ENCODE assay signal across 25 cellular contexts in the genomic region with DNA sequence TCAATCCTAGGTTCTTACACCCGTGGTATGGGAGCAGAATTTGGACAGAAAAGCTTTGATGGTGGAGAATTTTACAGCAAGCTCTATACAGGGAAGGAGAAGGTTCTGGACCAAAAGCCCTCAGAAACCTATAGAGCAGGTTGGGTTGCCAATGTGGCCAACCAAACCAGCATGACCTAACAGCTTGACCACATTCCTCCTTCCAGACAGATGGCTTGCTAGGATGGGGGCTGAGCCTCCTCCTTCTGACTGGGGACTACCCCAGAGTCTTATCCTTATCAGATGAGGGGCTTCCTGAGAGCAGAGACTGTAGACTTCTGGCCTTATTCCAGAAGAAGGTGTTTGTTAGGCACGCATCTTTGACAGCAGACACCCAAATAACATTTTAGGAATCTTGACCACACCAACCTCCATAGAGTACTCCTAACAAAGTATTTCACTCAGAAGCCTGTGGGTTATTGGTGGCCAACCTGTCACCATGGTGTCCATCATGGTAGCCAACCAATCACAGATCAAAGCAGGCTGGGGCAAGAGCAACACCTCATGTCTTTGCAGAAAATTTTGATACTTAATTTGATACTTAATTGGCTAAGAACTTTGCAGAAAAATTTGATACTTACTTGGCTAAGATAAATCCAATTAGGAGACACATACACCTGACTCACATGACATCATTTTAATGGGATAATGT. TPM values are rescaled to one million over a fixed set of nuclear protein-coding genes. Genes with fewer than 3 reads are reported as not detected.
DNase-seq lines count a peak whose midpoint lies in the region; ATAC-seq, FAIRE-seq and TF ChIP-seq lines count a peak whose summit lies in the region.
"Had no signal": no experiment of that assay in that cellular context is flagged by ENCODE, and none has a peak within 500 bp of the region (broad histone marks: within the 10 kb centered on the region; RNA-seq: fewer than 3 reads in every experiment).

No MANE protein-coding gene starts in this region.

- TF ChIP-seq POLR2A in K562 (conservative IDR thresholded peaks at IDR 0.05), result no peak

- H3K4me1 Mint-ChIP-seq in activated CD8-positive, alpha-beta T cell treated with anti-CD3 and anti-CD28 coated beads, Interleukin-2, amount 10 ng/mL, durations not matched to agents 7 days and 5 days (ENCODE audit: low read depth), result peaks cover 5% of the 10 kb centered on the region
- peaks cover 1% of the 10 kb centered on the region for H3K4me1 Mint-ChIP-seq in activated CD8-positive, alpha-beta T cell treated with anti-CD3 and anti-CD28 coated beads for 36 hours (ENCODE audit: low read depth)

- H3K4me3 Mint-ChIP-seq in activated CD8-positive, alpha-beta T cell treated with anti-CD3 and anti-CD28 coated beads, Interleukin-2, amount 10 ng/mL, durations not matched to agents 7 days and 5 days, result no peak overlapping the region
- H3K4me3 Mint-ChIP-seq in activated CD8-positive, alpha-beta T cell treated with anti-CD3 and anti-CD28 coated beads for 36 hours, result no peak overlapping the region
- H3K4me3 Mint-ChIP-seq: B cell; CD4-positive, alpha-beta T cell; CD8-positive, alpha-beta T cell had no signal

- TF ChIP-seq EP300 in K562 (IDR thresholded peaks at IDR 0.05; ENCODE audit: low read length), result no peak

- no peaks in the 10 kb centered on the region for H3K9me1 ChIP-seq in K562 (ENCODE audit: control insufficient read depth, insufficient read depth, low read length)

- no peaks in the 10 kb centered on the region for H4K20me1 ChIP-seq in K562 (replicated peaks; ENCODE audit: control insufficient read depth, insufficient read depth, low read length)
- H4K20me1 ChIP-seq: BLaER1 treated with 17β-estradiol and CSF1 and Interleukin-3, amounts not matched to agents 10 nM and 100 nM had no signal

- no peak overlapping the region for H3K4me2 ChIP-seq in K562 (ENCODE audit: insufficient read depth, low read length)
- H3K4me2 ChIP-seq: A549; BLaER1 treated with 17β-estradiol and CSF1 and Interleukin-3, amounts not matched to agents 10 nM and 100 nM had no signal

- H3K9me3 Mint-ChIP-seq in activated CD8-positive, alpha-beta T cell treated with anti-CD3 and anti-CD28 coated beads, Interleukin-2, amount 10 ng/mL, durations not matched to agents 7 days and 5 days (ENCODE audit: insufficient read depth), result no peaks in the 10 kb centered on the region
- no peaks in the 10 kb centered on the region for H3K9me3 Mint-ChIP-seq in activated CD8-positive, alpha-beta T cell treated with anti-CD3 and anti-CD28 coated beads for 36 hours
- H3K9me3 Mint-ChIP-seq: CD4-positive, alpha-beta T cell; CD8-positive, alpha-beta T cell had no signal

- no peaks in the 10 kb centered on the region for H3K36me3 Mint-ChIP-seq in activated CD8-positive, alpha-beta T cell treated with anti-CD3 and anti-CD28 coated beads, Interleukin-2, amount 10 ng/mL, durations not matched to agents 7 days and 5 days (ENCODE audit: low read depth)
- H3K36me3 Mint-ChIP-seq in activated CD8-positive, alpha-beta T cell treated with anti-CD3 and anti-CD28 coated beads for 36 hours (ENCODE audit: low read depth), result no peaks in the 10 kb centered on the region
- H3K36me3 Mint-ChIP-seq: CD8-positive, alpha-beta T cell had no signal

- H3K4me1 ChIP-seq in K562 (replicated peaks in 1 of 2; ENCODE audit: control insufficient read depth in 2 of 2, insufficient read depth in 2 of 2, low read length in 2 of 2), result peaks cover 4 to 26% of the 10 kb centered on the region in 2 experiments; a peak in 4 of 5 replicates
- H3K4me1 ChIP-seq: A549 had no signal

- peak; percentile 12 for DNase-seq in activated CD8-positive, alpha-beta T cell treated with anti-CD3 and anti-CD28 coated beads, Interleukin-2, amount 10 ng/mL, durations not matched to agents 7 days and 5 days
- DNase-seq in activated CD8-positive, alpha-beta T cell treated with anti-CD3 and anti-CD28 coated beads for 36 hours, result no peak
- DNase-seq in K562 (ENCODE audit: extremely low read depth in 1 of 4, low spot score in 3 of 4) (peak in 2 of 4 experiments; percentile 39 to 42), myocyte (ENCODE audit: low read depth) (peak; percentile 28), putamen (ENCODE audit: low spot score) (no peak), dermis blood vessel endothelial cell (no peak)
- DNase-seq in stimulated activated CD4-positive, alpha-beta T cell treated with anti-CD3 and anti-CD28 coated beads, Interleukin-12 subunit alpha, Interleukin-12 subunit beta, amount 100 ng/mL, for 4 hours, result no peak
- DNase-seq: AML-193; CD4-positive, alpha-beta T cell; CD8-positive, alpha-beta T cell; COR-L47; DMS 273 treated with DMSO at 0.1 percent for 48 hours; DMS153; DMS53; DMS79; DND-41; EL; GDM1 had no signal

- H2AFZ ChIP-seq in K562 (ENCODE audit: low read depth, low read length), result peak overlapping the region; percentile 2; the same call in 1 of the 2 replicates

- no peak overlapping the region for H3K9ac ChIP-seq in K562 (ENCODE audit: insufficient read depth in 1 of 2, low read depth in 2 of 2, low read length in 2 of 2)
- H3K9ac ChIP-seq: BLaER1 treated with 17β-estradiol and CSF1 and Interleukin-3, amounts not matched to agents 10 nM and 100 nM had no signal

- no peak for ATAC-seq in activated CD8-positive, alpha-beta T cell treated with anti-CD3 and anti-CD28 coated beads, Interleukin-2, amount 10 ng/mL, durations not matched to agents 7 days and 5 days
- no peak for ATAC-seq in activated CD8-positive, alpha-beta T cell treated with anti-CD3 and anti-CD28 coated beads for 36 hours
- no peak for ATAC-seq in K562
- ATAC-seq: A549; CD8-positive, alpha-beta T cell had no signal

- H3K27ac ChIP-seq in K562 (ENCODE audit: extremely low read depth, low read depth, low read length), result no peak overlapping the region
- H3K27ac ChIP-seq: 22Rv1; A549; BLaER1 treated with 17β-estradiol and CSF1 and Interleukin-3, amounts not matched to agents 10 nM and 100 nM; C4-2B had no signal

- no peak for TF ChIP-seq RAD21 in K562 (CRISPR knock-in tag; conservative IDR thresholded peaks at IDR 0.05 in 1 of 2, IDR thresholded peaks at IDR 0.05 in 1 of 2)

- H3K4me3 ChIP-seq in K562, result no peak overlapping the region
- H3K4me3 ChIP-seq: A549; BLaER1 treated with 17β-estradiol and CSF1 and Interleukin-3, amounts not matched to agents 10 nM and 100 nM had no signal

- H3K79me2 ChIP-seq in K562 (ENCODE audit: control insufficient read depth, insufficient read depth, low read length), result no peaks in the 10 kb centered on the region

- H3K36me3 ChIP-seq in K562 (ENCODE audit: control insufficient read depth, insufficient read depth, low read length), result no peaks in the 10 kb centered on the region
- H3K36me3 ChIP-seq: BLaER1 treated with 17β-estradiol and CSF1 and Interleukin-3, amounts not matched to agents 10 nM and 100 nM had no signal

- POLR2A ChIA-PET in activated CD8-positive, alpha-beta T cell treated with anti-CD3 and anti-CD28 coated beads, Interleukin-2, amount 10 ng/mL, durations not matched to agents 7 days and 5 days (lab: Charles Lee), result no interaction called here
- POLR2A ChIA-PET in activated CD8-positive, alpha-beta T cell treated with anti-CD3 and anti-CD28 coated beads for 36 hours (lab: Charles Lee), result no interaction called here
- POLR2A ChIA-PET in K562 (lab: Yijun Ruan, JAX), result interaction anchor here (0.6 kb wide), 1 partner anchor 27 kb away, joined by 3 read pairs; no protein-coding TSS in a partner anchor

- BruUV-seq in K562 (replicated peaks; lab: Mats Ljungman, UMichigan), result no TSS peak

- intact Hi-C loops in activated CD8-positive, alpha-beta T cell treated with anti-CD3 and anti-CD28 coated beads for 36 hours (cut with micrococcal nuclease), result no loop called here
- intact Hi-C loops in K562 (cut with micrococcal nuclease), result no loop called here

- 18% methylated on average over 2 of the region's 2 CpGs for WGBS in K562 (ENCODE audit: insufficient coverage, low coverage, missing lambda C conversion rate)

- CTCF ChIA-PET in activated CD8-positive, alpha-beta T cell treated with anti-CD3 and anti-CD28 coated beads, Interleukin-2, amount 10 ng/mL, durations not matched to agents 7 days and 5 days (lab: Charles Lee), result no interaction called here
- CTCF ChIA-PET in activated CD8-positive, alpha-beta T cell treated with anti-CD3 and anti-CD28 coated beads for 36 hours (lab: Charles Lee), result interaction anchor here (1.3 kb wide), 1 partner anchor 78 kb away, joined by 3 read pairs; no protein-coding TSS in a partner anchor
- CTCF ChIA-PET in K562 (lab: Yijun Ruan, JAX; ENCODE audit: low intra/inter-chr PET ratio), result no interaction called here

- in situ Hi-C loops in K562 (cut with MboI), result no loop called here

- no peak for FAIRE-seq in K562 (lab: Jason Lieb, UNC)
- FAIRE-seq: A549, GM12891, GM19239 had no signal

- TF ChIP-seq CTCF in activated CD8-positive, alpha-beta T cell treated with anti-CD3 and anti-CD28 coated beads for 36 hours (IDR thresholded peaks at IDR 0.05), result no peak
- TF ChIP-seq CTCF in K562 (IDR thresholded peaks at IDR 0.05 in 2 of 3, conservative IDR thresholded peaks at IDR 0.05 in 1 of 3; ENCODE audit: insufficient read depth in 2 of 3, low read depth in 1 of 3, low read length in 3 of 3), result no peak

- H3K27me3 ChIP-seq in K562 (ENCODE audit: control insufficient read depth in 2 of 2, insufficient read depth in 2 of 2, low read length in 2 of 2), result no peaks in the 10 kb centered on the region
- H3K27me3 ChIP-seq: BLaER1 treated with 17β-estradiol and CSF1 and Interleukin-3, amounts not matched to agents 10 nM and 100 nM had no signal

- no peak overlapping the region for H3K27ac Mint-ChIP-seq in activated CD8-positive, alpha-beta T cell treated with anti-CD3 and anti-CD28 coated beads, Interleukin-2, amount 10 ng/mL, durations not matched to agents 7 days and 5 days
- H3K27ac Mint-ChIP-seq in activated CD8-positive, alpha-beta T cell treated with anti-CD3 and anti-CD28 coated beads for 36 hours, result no peak overlapping the region
- H3K27ac Mint-ChIP-seq: CD4-positive, alpha-beta T cell; CD8-positive, alpha-beta T cell had no signal

- peaks cover 27% of the 10 kb centered on the region for H3K27me3 Mint-ChIP-seq in activated CD8-positive, alpha-beta T cell treated with anti-CD3 and anti-CD28 coated beads, Interleukin-2, amount 10 ng/mL, durations not matched to agents 7 days and 5 days (ENCODE audit: low read depth)
- peaks cover 3% of the 10 kb centered on the region for H3K27me3 Mint-ChIP-seq in activated CD8-positive, alpha-beta T cell treated with anti-CD3 and anti-CD28 coated beads for 36 hours
- H3K27me3 Mint-ChIP-seq: CD4-positive, alpha-beta T cell had no signal

- peaks cover 3% of the 10 kb centered on the region; the same call in 1 of the 2 replicates for H3K9me3 ChIP-seq in K562 (replicated peaks; ENCODE audit: control insufficient read depth, insufficient read depth, low read depth, low read length)
- H3K9me3 ChIP-seq: A549; BLaER1 treated with 17β-estradiol and CSF1 and Interleukin-3, amounts not matched to agents 10 nM and 100 nM had no signal

RNA-seq across cellular contexts. Expression of gene EPAS1, which starts 34.8 kb away (rescaled TPM):
- total RNA-seq in activated CD8-positive, alpha-beta T cell treated with anti-CD3 and anti-CD28 coated beads, Interleukin-2, amount 10 ng/mL, durations not matched to agents 7 days and 5 days, result 10 to 100 TPM; 12.6 to 16.2 TPM
- 10 to 100 TPM in 1 of 2 experiments, 1 to 10 TPM in 1; 8.3 to 12.2 TPM for total RNA-seq in activated CD8-positive, alpha-beta T cell treated with anti-CD3 and anti-CD28 coated beads for 36 hours
- total RNA-seq in K562 (2011; cell fraction: chromatin; rRNA removed; ENCODE audit: low replicate concordance), result 16.7 and 39.1 TPM in 2 replicates
- 11.2 and 15.0 TPM in 2 replicates for total RNA-seq in K562 (2011; cell fraction: nucleolus; rRNA removed)
- 13.9 and 14.0 TPM in 2 replicates for total RNA-seq in K562 (2011; cell fraction: nucleoplasm; rRNA removed)
- 1.8 and 4.3 TPM in 2 replicates for total RNA-seq in K562 (2014; rRNA removed)
- 2.6 and 4.1 TPM in 2 replicates for total RNA-seq in K562 (2014; rRNA removed; fragmentation: Illumina TruSeq; extraction: Trizol)
- total RNA-seq in K562 (2015; rRNA removed; fragmentation: Illumina TruSeq; extraction: Trizol), result 5.3 and 5.6 TPM in 2 replicates
- total RNA-seq in K562 (2021), result 9.9 and 11.2 TPM in 2 replicates
- 4.1 and 14.1 TPM in 2 replicates for polyA plus RNA-seq in K562 (2011; rRNA removed)
- 3.4 and 4.8 TPM in 2 replicates for polyA plus RNA-seq in K562 (2011; cell fraction: cytosol; rRNA removed)
- polyA plus RNA-seq in K562 (2011; cell fraction: nucleus; rRNA removed), result 15.8 and 17.6 TPM in 2 replicates
- polyA plus RNA-seq in K562 (2012), result 13.3 and 35.0 TPM in 2 replicates
- 4.6 and 6.2 TPM in 2 replicates for polyA plus RNA-seq in K562 (2014; fragmentation: Illumina TruSeq; extraction: Trizol)
- polyA plus RNA-seq in K562 (2014; fragmentation: Nextera tagmentation; extraction: Ambion mirVana), result under 1 TPM; 0.25 to 0.56 TPM
- 2.9 and 3.6 TPM in 2 replicates for polyA plus RNA-seq in K562 (2014; rRNA removed)
- 6.0 and 12.7 TPM in 2 replicates for polyA minus RNA-seq in K562 (2011; rRNA and poly(A)+ RNA removed)
- 6.8 and 16.1 TPM in 2 replicates for polyA minus RNA-seq in K562 (2011; cell fraction: cytosol; rRNA and poly(A)+ RNA removed)
- polyA minus RNA-seq in K562 (2011; cell fraction: nucleus; rRNA and poly(A)+ RNA removed), result 14.5 and 17.2 TPM in 2 replicates
- 48.5 and 49.8 TPM in 2 replicates for total RNA-seq in myocyte
- 58.8 TPM for polyA plus RNA-seq in myocyte (2012)
- 283 and 362 TPM in 2 replicates for total RNA-seq in dermis blood vessel endothelial cell

Comparison
In these comparisons a context has a peak if more than half of its experiments do, and no peak if none do; other contexts are left out.
1. DNase-seq: peak in activated CD8-positive, alpha-beta T cell treated with anti-CD3 and anti-CD28 coated beads, Interleukin-2, amount 10 ng/mL, durations not matched to agents 7 days and 5 days (single experiment) and myocyte (single experiment); none in activated CD8-positive, alpha-beta T cell treated with anti-CD3 and anti-CD28 coated beads for 36 hours (single experiment), putamen (single experiment), stimulated activated CD4-positive, alpha-beta T cell treated with anti-CD3 and anti-CD28 coated beads, Interleukin-12 subunit alpha, Interleukin-12 subunit beta, amount 100 ng/mL, for 4 hours (single experiment) and dermis blood vessel endothelial cell (single experiment).